ENCODE assay signal across 16 cellular contexts in the genomic region with DNA sequence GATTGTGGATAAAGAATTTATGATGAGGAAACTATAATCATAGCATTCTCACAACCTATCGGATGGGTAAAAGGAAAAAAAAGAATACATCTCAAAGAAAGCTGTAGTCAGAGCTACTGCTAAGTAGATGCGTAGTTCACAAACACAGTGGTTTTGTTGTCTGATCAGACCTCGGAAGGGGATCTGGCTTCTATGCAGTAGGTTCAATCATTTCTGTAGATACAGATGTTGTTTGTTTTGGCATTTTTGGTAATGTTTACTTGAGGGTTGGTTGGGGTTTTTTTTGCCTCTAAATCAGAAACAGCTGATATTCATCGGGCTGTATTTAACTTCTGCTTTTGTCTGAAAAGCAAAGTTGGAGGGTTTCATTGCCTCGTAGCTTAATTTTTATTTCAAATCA. TPM values are rescaled to one million over a fixed set of nuclear protein-coding genes. Genes with fewer than 3 reads are reported as not detected.
A peak's percentile ranks its signal among the peaks of the same experiment; 100 is the strongest.
DNase-seq lines count a peak whose midpoint lies in the region; TF ChIP-seq lines count a peak whose summit lies in the region.
"Had no signal": no experiment of that assay in that cellular context is flagged by ENCODE, and none has a peak within 500 bp of the region (broad histone marks: within the 10 kb centered on the region; RNA-seq: fewer than 3 reads in every experiment).

No MANE protein-coding gene starts in this region.

- H3K4me1 ChIP-seq in OCI-LY1 (ENCODE audit: insufficient read depth, low read length, severe bottlenecking) = peaks cover 31% of the 10 kb centered on the region
- peaks cover 19% of the 10 kb centered on the region for H3K4me1 ChIP-seq in osteoblast (ENCODE audit: insufficient read depth, low read length)
- H3K4me1 ChIP-seq: Caco-2 had no signal

- H4K20me1 ChIP-seq in OCI-LY1 (ENCODE audit: insufficient read depth, low read length) = no peaks in the 10 kb centered on the region
- H4K20me1 ChIP-seq in osteoblast (ENCODE audit: insufficient read depth, low read length) = no peaks in the 10 kb centered on the region

- no peak overlapping the region for H3K4me3 ChIP-seq in AG10803 (ENCODE audit: low read length)
- no peak overlapping the region for H3K4me3 ChIP-seq in OCI-LY1 (ENCODE audit: low read depth, low read length, poor library complexity, severe bottlenecking)
- H3K4me3 ChIP-seq in osteoblast (ENCODE audit: insufficient read depth, low read length) = no peak overlapping the region

- H2AFZ ChIP-seq in OCI-LY1 (ENCODE audit: low read length) = peak overlapping the region; percentile 9; the same call in 1 of the 2 replicates
- H2AFZ ChIP-seq in osteoblast (ENCODE audit: low read length) = peak overlapping the region; percentile 44

- H3K9me3 ChIP-seq in OCI-LY1 (ENCODE audit: low read length) = peaks cover 2% of the 10 kb centered on the region; the same call in 1 of the 2 replicates
- H3K9me3 ChIP-seq in osteoblast (ENCODE audit: low read depth, low read length) = no peaks in the 10 kb centered on the region
- H3K9me3 ChIP-seq: Caco-2 had no signal

- H3K79me2 ChIP-seq in OCI-LY1 (ENCODE audit: insufficient read depth, low read length) (no peaks in the 10 kb centered on the region), osteoblast (ENCODE audit: insufficient read depth, low read length) (peaks cover 14% of the 10 kb centered on the region)

- H3K27ac ChIP-seq in OCI-LY1 (ENCODE audit: low read depth, low read length, poor library complexity, severe bottlenecking) (peak overlapping the region; percentile 52), osteoblast (ENCODE audit: low read depth, low read length) (no peak overlapping the region)

- H3K36me3 ChIP-seq in OCI-LY1 (ENCODE audit: insufficient read depth, low read length) = peaks cover 4% of the 10 kb centered on the region; the same call in 1 of the 2 replicates
- H3K36me3 ChIP-seq in osteoblast (ENCODE audit: insufficient read depth, low read length) = no peaks in the 10 kb centered on the region

- no peaks in the 10 kb centered on the region for H3F3A ChIP-seq in OCI-LY1 (ENCODE audit: insufficient read depth, low read length)

- H3K9ac ChIP-seq in OCI-LY1 (ENCODE audit: low read length) = no peak overlapping the region; the same call in 1 of the 2 replicates

- peak; percentile 9 for DNase-seq in AG10803 (ENCODE audit: low read depth)
- DNase-seq in fibroblast of gingiva (ENCODE audit: low read depth) = peak; percentile 63
- DNase-seq in osteoblast (ENCODE audit: insufficient read length, low spot score, missing footprints) = no peak
- no peak for DNase-seq in NCI-H774 (lab: John Stamatoyannopoulos, UW)
- no peak for DNase-seq in CD1c-positive myeloid dendritic cell (ENCODE audit: extremely low spot score)
- DNase-seq in NCI-H2227 treated with DMSO at 0.1 percent for 48 hours (lab: John Stamatoyannopoulos, UW) = no peak
- DNase-seq: C1 segment of cervical spinal cord; Caco-2; CD8-positive, alpha-beta T cell; DND-41; GDM1; HCEC 1CT; HFFc6; KBM-7 had no signal

- H3K27me3 ChIP-seq in OCI-LY1 (ENCODE audit: insufficient read depth, low read length) = no peaks in the 10 kb centered on the region
- H3K27me3 ChIP-seq in osteoblast (ENCODE audit: insufficient read depth, low read length) = no peaks in the 10 kb centered on the region

- H3K4me2 ChIP-seq in OCI-LY1 (ENCODE audit: low read length) (peak overlapping the region; percentile 26; the same call in 1 of the 2 replicates), osteoblast (ENCODE audit: insufficient read depth, low read length) (no peak overlapping the region)

- TF ChIP-seq CTCF in AG10803 (conservative IDR thresholded peaks at IDR 0.05; ENCODE audit: low read length) = no peak
- TF ChIP-seq CTCF in OCI-LY1 (IDR thresholded peaks at IDR 0.05; ENCODE audit: low read length) = no peak
- no peak for TF ChIP-seq CTCF in osteoblast (IDR thresholded peaks at IDR 0.05; ENCODE audit: extremely low read depth, low read depth, low read length)

- H3K9me2 ChIP-seq in OCI-LY1 (ENCODE audit: low read depth, low read length) = no peaks in the 10 kb centered on the region

RNA-seq across cellular contexts. Expression of gene NPAS2, which starts 42.1 kb away (rescaled TPM):
- total RNA-seq in osteoblast = 8.3 and 8.7 TPM in 2 replicates
- total RNA-seq: B cell had no signal

Comparison
In these comparisons a context has a peak if more than half of its experiments do, and no peak if none do; other contexts are left out.
1. DNase-seq: peak in AG10803 (single experiment) and fibroblast of gingiva (single experiment); none in osteoblast (single experiment), NCI-H774 (single experiment), CD1c-positive myeloid dendritic cell (single experiment) and NCI-H2227 treated with DMSO at 0.1 percent for 48 hours (single experiment).